In genomic region chr16:50677351-50677750, GRCh38 we compare ENCODE assay signal across 1 cellular context.
TF ChIP-seq lines count a peak whose summit lies in the region.

No MANE protein-coding gene starts in this region.

TF ChIP-seq in SK-N-SH, 30 proteins besides CTCF, POLR2A, EP300 and RAD21 (continued from another document):
- TF ChIP-seq REST (IDR thresholded peaks at IDR 0.05; ENCODE audit: low read depth, low read length) (no peak), SIN3A (IDR thresholded peaks at IDR 0.05; ENCODE audit: borderline replicate concordance, low read depth, low read length) (no peak), TCF12 (IDR thresholded peaks at IDR 0.05) (no peak), TEAD4 (IDR thresholded peaks at IDR 0.05; ENCODE audit: borderline replicate concordance, insufficient read depth) (no peak), PBX3 (IDR thresholded peaks at IDR 0.05) (no peak), USF1 (IDR thresholded peaks at IDR 0.05; ENCODE audit: borderline replicate concordance, low read depth) (no peak), GABPA (IDR thresholded peaks at IDR 0.05; ENCODE audit: low read depth) (no peak), CHD2 (IDR thresholded peaks at IDR 0.05; ENCODE audit: low read length, partially characterized antibody) (no peak), EZH2phosphoT487 (IDR thresholded peaks at IDR 0.05; ENCODE audit: borderline replicate concordance, low read depth) (no peak), NRF1 (IDR thresholded peaks at IDR 0.05; ENCODE audit: low read depth, low read length) (no peak), NFIC (IDR thresholded peaks at IDR 0.05; ENCODE audit: borderline replicate concordance) (no peak)
TF ChIP-seq in SK-N-SH: peak in this region for 0.
